In genomic region chr12:130280226-130280625, GRCh38 we compare ENCODE assay signal across 1 cellular context.
TF ChIP-seq lines count a peak whose summit lies in the region.

No MANE protein-coding gene starts in this region.

TF ChIP-seq in SK-N-SH treated with all-trans-retinoic acid at 6 μM for 48 hours, 23 proteins besides CTCF, POLR2A, EP300 and RAD21 (continued from another document):
- TF ChIP-seq CSRNP3 (CRISPR knock-in tag; IDR thresholded peaks at IDR 0.05) = no peak
- TF ChIP-seq TCF4 (CRISPR knock-in tag; IDR thresholded peaks at IDR 0.05; ENCODE audit: borderline replicate concordance) = no peak
